In genomic region chr18:74479486-74480148, GRCh38 we compare ENCODE assay signal across 21 cellular contexts. TPM values are rescaled to one million over a fixed set of nuclear protein-coding genes. Genes with fewer than 3 reads are reported as not detected.
"Had no signal": no experiment of that assay in that cellular context is flagged by ENCODE, and none has a peak within 500 bp of the region (broad histone marks: within the 10 kb centered on the region; RNA-seq: fewer than 3 reads in every experiment).

No MANE protein-coding gene starts in this region.

- DNase-seq: activated CD4-positive, CD25-positive, alpha-beta regulatory T cell treated with anti-CD3 and anti-CD28 coated beads, Interleukin-2, amount 50 U/mL, for 72 hours; activated naive CD4-positive, alpha-beta T cell treated with anti-CD3 and anti-CD28 coated beads for 36 hours; dorsolateral prefrontal cortex; endodermal cell; gastrocnemius medialis; heart left ventricle; left cardiac atrium; midbrain; naive B cell; pancreas; stimulated activated CD4-positive, alpha-beta T cell treated with anti-CD3 and anti-CD28 coated beads, Interleukin-1b, Interleukin-23, amount 100 ng/mL, for 48 hours; T-helper 1 cell; T1000; thyroid gland had no signal

- H3K4me3 ChIP-seq: dorsolateral prefrontal cortex, gastrocnemius medialis, heart left ventricle, pancreas, thyroid gland had no signal

- H3K36me3 ChIP-seq: gastrocnemius medialis, heart left ventricle, pancreas, thyroid gland had no signal

- H3K27ac Mint-ChIP-seq: activated naive CD4-positive, alpha-beta T cell treated with anti-CD3 and anti-CD28 coated beads for 36 hours; activated T-helper 17 cell treated with anti-CD3 and anti-CD28 coated beads, Interleukin-2, amount 50 U/mL, for 72 hours; endodermal cell; naive B cell; stimulated activated effector memory CD8-positive, alpha-beta T cell treated with anti-CD3 and anti-CD28 coated beads, Interleukin-12 subunit alpha, Interleukin-12 subunit beta, amount 100 ng/mL, for 72 hours had no signal

- H3K9me3 ChIP-seq: gastrocnemius medialis, heart left ventricle, pancreas, thyroid gland had no signal

- H3K4me3 Mint-ChIP-seq: activated naive CD4-positive, alpha-beta T cell treated with anti-CD3 and anti-CD28 coated beads for 36 hours; activated T-helper 17 cell treated with anti-CD3 and anti-CD28 coated beads, Interleukin-2, amount 50 U/mL, for 72 hours; endodermal cell; naive B cell; stimulated activated effector memory CD8-positive, alpha-beta T cell treated with anti-CD3 and anti-CD28 coated beads, Interleukin-12 subunit alpha, Interleukin-12 subunit beta, amount 100 ng/mL, for 72 hours had no signal

- H3K9me3 Mint-ChIP-seq: activated naive CD4-positive, alpha-beta T cell treated with anti-CD3 and anti-CD28 coated beads for 36 hours; activated T-helper 17 cell treated with anti-CD3 and anti-CD28 coated beads, Interleukin-2, amount 50 U/mL, for 72 hours; endodermal cell; naive B cell; stimulated activated effector memory CD8-positive, alpha-beta T cell treated with anti-CD3 and anti-CD28 coated beads, Interleukin-12 subunit alpha, Interleukin-12 subunit beta, amount 100 ng/mL, for 72 hours had no signal

- H3K27ac ChIP-seq: dorsolateral prefrontal cortex, gastrocnemius medialis, thyroid gland had no signal

- H3K36me3 Mint-ChIP-seq: naive B cell; stimulated activated effector memory CD8-positive, alpha-beta T cell treated with anti-CD3 and anti-CD28 coated beads, Interleukin-12 subunit alpha, Interleukin-12 subunit beta, amount 100 ng/mL, for 72 hours had no signal

- ATAC-seq: activated T-helper 17 cell treated with anti-CD3 and anti-CD28 coated beads, Interleukin-2, amount 50 U/mL, for 72 hours; gastrocnemius medialis; stimulated activated effector memory CD8-positive, alpha-beta T cell treated with anti-CD3 and anti-CD28 coated beads, Interleukin-12 subunit alpha, Interleukin-12 subunit beta, amount 100 ng/mL, for 72 hours had no signal

- H3K27me3 ChIP-seq: dorsolateral prefrontal cortex, gastrocnemius medialis, pancreas, thyroid gland had no signal

- H3K4me1 ChIP-seq: gastrocnemius medialis, thyroid gland had no signal

RNA-seq across cellular contexts. Expression of gene DIPK1C, which starts 22.5 kb away (rescaled TPM):
- total RNA-seq: activated CD8-positive, alpha-beta memory T cell treated with anti-CD3 and anti-CD28 coated beads for 36 hours; activated naive CD4-positive, alpha-beta T cell treated with anti-CD3 and anti-CD28 coated beads for 36 hours; activated T-helper 17 cell treated with anti-CD3 and anti-CD28 coated beads, Interleukin-2, amount 50 U/mL, for 72 hours; astrocyte; bronchial epithelial cell; epithelial cell of proximal tubule; lung microvascular endothelial cell; thyroid gland had no signal

RNA-seq across cellular contexts. Expression of gene CNDP1, which starts 54.7 kb away (rescaled TPM):
- total RNA-seq: activated CD8-positive, alpha-beta memory T cell treated with anti-CD3 and anti-CD28 coated beads for 36 hours; activated naive CD4-positive, alpha-beta T cell treated with anti-CD3 and anti-CD28 coated beads for 36 hours; astrocyte; bronchial epithelial cell; epithelial cell of proximal tubule; gastrocnemius medialis; heart left ventricle; left cardiac atrium; lung microvascular endothelial cell had no signal
